10 cellular contexts compared by ENCODE assay signal in genomic region chr11:65522640-65523322, GRCh38. TPM values are rescaled to one million over a fixed set of nuclear protein-coding genes. Genes with fewer than 3 reads are reported as not detected.
A peak's percentile ranks its signal among the peaks of the same experiment; 100 is the strongest.
DNase-seq lines count a peak whose midpoint lies in the region; ATAC-seq and TF ChIP-seq lines count a peak whose summit lies in the region.
"Had no signal": no experiment of that assay in that cellular context is flagged by ENCODE, and none has a peak within 500 bp of the region (broad histone marks: within the 10 kb centered on the region; RNA-seq: fewer than 3 reads in every experiment).

No MANE protein-coding gene starts in this region.

- TF ChIP-seq CTCF in fibroblast of villous mesenchyme (IDR thresholded peaks at IDR 0.05; ENCODE audit: insufficient read depth, low read depth, low read length): no peak

- H3K4me3 Mint-ChIP-seq in activated CD4-positive, alpha-beta T cell treated with anti-CD3 and anti-CD28 coated beads, Interleukin-2, amount 10 ng/mL, durations not matched to agents 24 days and 14 days: peak overlapping the region; percentile 75

- peak overlapping the region; percentile 93 for H3K27ac Mint-ChIP-seq in activated CD4-positive, alpha-beta T cell treated with anti-CD3 and anti-CD28 coated beads, Interleukin-2, amount 10 ng/mL, durations not matched to agents 24 days and 14 days

- H3K27me3 Mint-ChIP-seq in activated CD4-positive, alpha-beta T cell treated with anti-CD3 and anti-CD28 coated beads, Interleukin-2, amount 10 ng/mL, durations not matched to agents 24 days and 14 days: no peaks in the 10 kb centered on the region

- peaks cover 44% of the 10 kb centered on the region for H3K4me1 Mint-ChIP-seq in activated CD4-positive, alpha-beta T cell treated with anti-CD3 and anti-CD28 coated beads, Interleukin-2, amount 10 ng/mL, durations not matched to agents 24 days and 14 days

- no peak for ATAC-seq in HG02885 (IDR thresholded peaks at IDR 0.05; ENCODE audit: poor library complexity, unreplicated experiment)

- peak; percentile 80 for DNase-seq in activated CD4-positive, alpha-beta T cell treated with anti-CD3 and anti-CD28 coated beads, Interleukin-2, amount 10 ng/mL, durations not matched to agents 24 days and 14 days
- no peak for DNase-seq in activated CD4-positive, alpha-beta T cell treated with anti-CD3 and anti-CD28 coated beads for 48 hours
- peak; percentile 43 for DNase-seq in UCSD-AML1 (lab: John Stamatoyannopoulos, UW; ENCODE audit: unreplicated experiment)
- DNase-seq in fibroblast of villous mesenchyme (ENCODE audit: low read depth): peak; percentile 92
- peak; percentile 15 for DNase-seq in stimulated activated naive CD4-positive, alpha-beta T cell treated with Interleukin-2 at 50 U/mL for 16 hours (lab: John Stamatoyannopoulos, UW)
- DNase-seq in hepatic stellate cell (ENCODE audit: low spot score): no peak
- DNase-seq in NK-92 (lab: John Stamatoyannopoulos, UW; ENCODE audit: unreplicated experiment): no peak
- DNase-seq: esophagus squamous epithelium, NCI-H2029 had no signal

- intact Hi-C loops in activated CD4-positive, alpha-beta T cell treated with anti-CD3 and anti-CD28 coated beads, Interleukin-2, amount 10 ng/mL, durations not matched to agents 24 days and 14 days (cut with micrococcal nuclease): no loop called here

- peak overlapping the region; percentile 15 for H3K4me3 ChIP-seq in fibroblast of villous mesenchyme (ENCODE audit: low read depth, low read length)

- H3K9me3 Mint-ChIP-seq in activated CD4-positive, alpha-beta T cell treated with anti-CD3 and anti-CD28 coated beads, Interleukin-2, amount 10 ng/mL, durations not matched to agents 24 days and 14 days: no peaks in the 10 kb centered on the region

- peaks cover 9% of the 10 kb centered on the region for H3K36me3 Mint-ChIP-seq in activated CD4-positive, alpha-beta T cell treated with anti-CD3 and anti-CD28 coated beads, Interleukin-2, amount 10 ng/mL, durations not matched to agents 24 days and 14 days (ENCODE audit: low read depth)

RNA-seq across cellular contexts. Expression of gene SCYL1, which starts 2.1 kb away (rescaled TPM):
- total RNA-seq in activated CD4-positive, alpha-beta T cell treated with anti-CD3 and anti-CD28 coated beads, Interleukin-2, amount 10 ng/mL, durations not matched to agents 24 days and 14 days: 94.2 and 95.8 TPM in 2 replicates
- 125 and 135 TPM in 2 replicates for total RNA-seq in fibroblast of villous mesenchyme

RNA-seq across cellular contexts. Expression of gene MALAT1, which starts 23.9 kb away (rescaled TPM):
- 5,198 and 5,435 TPM in 2 replicates for total RNA-seq in activated CD4-positive, alpha-beta T cell treated with anti-CD3 and anti-CD28 coated beads, Interleukin-2, amount 10 ng/mL, durations not matched to agents 24 days and 14 days
- total RNA-seq in fibroblast of villous mesenchyme: 12,351 and 16,563 TPM in 2 replicates

RNA-seq across cellular contexts. Expression of gene LTBP3, which starts 35.4 kb away (rescaled TPM):
- total RNA-seq in activated CD4-positive, alpha-beta T cell treated with anti-CD3 and anti-CD28 coated beads, Interleukin-2, amount 10 ng/mL, durations not matched to agents 24 days and 14 days: 94.9 and 96.9 TPM in 2 replicates
- 23.7 and 24.2 TPM in 2 replicates for total RNA-seq in fibroblast of villous mesenchyme

RNA-seq across cellular contexts. Expression of gene ZNRD2, which starts 47.5 kb away (rescaled TPM):
- 83.3 and 83.4 TPM in 2 replicates for total RNA-seq in activated CD4-positive, alpha-beta T cell treated with anti-CD3 and anti-CD28 coated beads, Interleukin-2, amount 10 ng/mL, durations not matched to agents 24 days and 14 days
- total RNA-seq in fibroblast of villous mesenchyme: 31.1 and 49.6 TPM in 2 replicates

RNA-seq across cellular contexts. Expression of gene FAM89B, which starts 49.6 kb away (rescaled TPM):
- total RNA-seq in activated CD4-positive, alpha-beta T cell treated with anti-CD3 and anti-CD28 coated beads, Interleukin-2, amount 10 ng/mL, durations not matched to agents 24 days and 14 days: 39.1 and 42.4 TPM in 2 replicates
- 19.0 and 27.4 TPM in 2 replicates for total RNA-seq in fibroblast of villous mesenchyme

Comparison
In these comparisons a context has a peak if more than half of its experiments do, and no peak if none do; other contexts are left out.
1. DNase-seq: peak in activated CD4-positive, alpha-beta T cell treated with anti-CD3 and anti-CD28 coated beads, Interleukin-2, amount 10 ng/mL, durations not matched to agents 24 days and 14 days (single experiment), UCSD-AML1 (single experiment), fibroblast of villous mesenchyme (single experiment) and stimulated activated naive CD4-positive, alpha-beta T cell treated with Interleukin-2 at 50 U/mL for 16 hours (single experiment); none in activated CD4-positive, alpha-beta T cell treated with anti-CD3 and anti-CD28 coated beads for 48 hours (single experiment), hepatic stellate cell (single experiment) and NK-92 (single experiment).